Comparison of ENCODE assay signal across 8 cellular contexts in the genomic region with DNA sequence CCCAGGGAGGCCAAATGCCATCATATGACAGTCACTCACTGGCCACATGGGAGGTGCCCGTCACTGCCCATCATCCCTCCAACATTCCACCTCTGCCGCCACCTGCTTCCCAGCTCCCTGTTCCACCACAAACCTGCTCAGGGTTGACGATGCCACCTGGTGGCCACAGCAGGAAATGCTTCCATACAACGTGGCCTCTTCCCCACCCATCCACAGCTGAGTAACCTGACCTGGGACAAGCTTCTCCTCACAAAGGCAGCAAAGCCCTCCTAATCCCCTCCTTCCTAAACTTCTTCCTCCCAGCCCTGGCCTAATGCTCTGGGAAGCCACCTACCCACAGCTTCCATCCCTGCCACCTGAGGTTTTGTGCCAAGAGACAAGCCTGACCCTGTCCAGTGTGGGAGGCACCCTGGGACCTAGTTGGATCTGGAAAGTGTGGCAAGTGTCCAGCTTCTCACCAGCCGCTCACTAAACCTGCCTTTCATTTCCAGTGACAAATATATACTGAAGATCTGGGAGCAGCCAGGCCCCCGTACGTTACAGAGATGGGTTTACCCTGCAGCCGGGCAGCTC. TPM values are rescaled to one million over a fixed set of nuclear protein-coding genes. Genes with fewer than 3 reads are reported as not detected.
DNase-seq lines count a peak whose midpoint lies in the region; ATAC-seq, FAIRE-seq and TF ChIP-seq lines count a peak whose summit lies in the region.

No MANE protein-coding gene starts in this region.

- H3K4me3 Mint-ChIP-seq in endothelial cell (ENCODE audit: unreplicated experiment), result no peak overlapping the region

- H3K4me3 ChIP-seq in A549, result no peak overlapping the region
- H3K4me3 ChIP-seq in psoas muscle, result no peak overlapping the region

- ATAC-seq in A549 (peak in 1 of 2 experiments; percentile 60; a peak in 3 of 6 replicates), psoas muscle (no peak), GM19467 (IDR thresholded peaks at IDR 0.05; ENCODE audit: unreplicated experiment) (no peak), HG03175 (IDR thresholded peaks at IDR 0.05; ENCODE audit: unreplicated experiment) (no peak)

- peak; percentile 11 to 38; a peak in 1 of 5 replicates for TF ChIP-seq RAD21 in A549 (conservative IDR thresholded peaks at IDR 0.05 in 1 of 2, IDR thresholded peaks at IDR 0.05 in 1 of 2)

- POLR2A ChIA-PET in A549 (lab: Yijun Ruan, JAX), result interaction anchor here (0.8 kb wide), 1 partner anchor 38 kb away, joined by 4 read pairs; no protein-coding TSS in a partner anchor

- no peaks in the 10 kb centered on the region for H3K36me3 ChIP-seq in psoas muscle (ENCODE audit: insufficient read depth in 1 of 2, low read depth in 1 of 2)

- CTCF ChIA-PET in A549 (lab: Yijun Ruan, JAX), result interaction anchor here (0.9 to 4.0 kb wide), 12 partner anchors 8 to 173 kb away, joined by 3 to 23 read pairs (median 6); no protein-coding TSS in a partner anchor

- H3K4me1 ChIP-seq in A549, result peaks cover 20% of the 10 kb centered on the region
- peaks cover 9% of the 10 kb centered on the region for H3K4me1 ChIP-seq in psoas muscle

- no peaks in the 10 kb centered on the region for H3K4me1 Mint-ChIP-seq in endothelial cell (ENCODE audit: unreplicated experiment)

- intact Hi-C loops in psoas muscle (cut with DNase I), result no loop called here

- FAIRE-seq in A549 (lab: Jason Lieb, UNC), result no peak

- H3K27me3 ChIP-seq in psoas muscle (ENCODE audit: insufficient read depth in 3 of 3, low read length in 2 of 3), result peaks cover 0 to 39% (median 19%) of the 10 kb centered on the region in 3 donors

- TF ChIP-seq CTCF in A549 (IDR thresholded peaks at IDR 0.05) (peak; percentile 31), endothelial cell (IDR thresholded peaks at IDR 0.05; ENCODE audit: unreplicated experiment) (peak; percentile 82), psoas muscle (IDR thresholded peaks at IDR 0.05) (peak; percentile 31)

- H3K9me3 ChIP-seq in A549, result peaks cover 12% of the 10 kb centered on the region
- no peaks in the 10 kb centered on the region for H3K9me3 ChIP-seq in psoas muscle

- 66% methylated on average over 8 of the region's 8 CpGs for WGBS in A549 (ENCODE audit: missing lambda C conversion rate)
- WGBS in psoas muscle, 3 donors, result 62 to 67% (median 67%) methylated on average over 8 of the region's 8 CpGs

- H3K27ac ChIP-seq in A549, result peak overlapping the region; percentile 40 to 52; a peak in 3 of 6 replicates
- no peak overlapping the region for H3K27ac ChIP-seq in psoas muscle

- H3K27me3 Mint-ChIP-seq in endothelial cell (ENCODE audit: unreplicated experiment), result peaks cover 17% of the 10 kb centered on the region

- no peak for TF ChIP-seq EP300 in A549 (IDR thresholded peaks at IDR 0.05)

- no peak for TF ChIP-seq POLR2A in A549 (IDR thresholded peaks at IDR 0.05; ENCODE audit: low read length)

- H3K9me3 Mint-ChIP-seq in endothelial cell (ENCODE audit: unreplicated experiment), result no peaks in the 10 kb centered on the region

- no peak overlapping the region for H3K27ac Mint-ChIP-seq in endothelial cell (ENCODE audit: unreplicated experiment)

- peaks cover 7% of the 10 kb centered on the region for H3K36me3 Mint-ChIP-seq in endothelial cell (ENCODE audit: low read depth, unreplicated experiment)

- H3K4me2 ChIP-seq in A549, result peak overlapping the region; percentile 39; the same call in 1 of the 3 replicates

- DNase-seq in A549 (ENCODE audit: low read depth in 1 of 2, low spot score in 1 of 2), result peak; percentile 62 to 70
- peak; percentile 26 for DNase-seq in EL
- DNase-seq in OCI-M1 (lab: John Stamatoyannopoulos, UW), result peak; percentile 70
- peak; percentile 53 for DNase-seq in endothelial cell (ENCODE audit: low spot score)
- DNase-seq in psoas muscle, result no peak
- DNase-seq in OCI-M2 (lab: John Stamatoyannopoulos, UW; ENCODE audit: unreplicated experiment), result no peak

TF ChIP-seq in A549, 52 proteins besides CTCF, POLR2A, EP300 and RAD21:
- TF ChIP-seq RCOR1 (IDR thresholded peaks at IDR 0.05; ENCODE audit: low read depth, low read length) (no peak), ZC3H11A (IDR thresholded peaks at IDR 0.05) (no peak), MAFK (IDR thresholded peaks at IDR 0.05; ENCODE audit: partially characterized antibody) (no peak), CHD2 (IDR thresholded peaks at IDR 0.05; ENCODE audit: low read length, partially characterized antibody) (no peak), CEBPB (IDR thresholded peaks at IDR 0.05) (no peak), RARB (CRISPR knock-in tag; IDR thresholded peaks at IDR 0.05) (no peak), TFCP2L1 (CRISPR knock-in tag; IDR thresholded peaks at IDR 0.05) (no peak), FOXS1 (CRISPR knock-in tag; IDR thresholded peaks at IDR 0.05) (no peak), NR3C1 (IDR thresholded peaks at IDR 0.05) (no peak), SMC3 (IDR thresholded peaks at IDR 0.05) (peak; percentile 21; the same call in 1 of the 3 replicates)
- TF ChIP-seq, protein P1, sequence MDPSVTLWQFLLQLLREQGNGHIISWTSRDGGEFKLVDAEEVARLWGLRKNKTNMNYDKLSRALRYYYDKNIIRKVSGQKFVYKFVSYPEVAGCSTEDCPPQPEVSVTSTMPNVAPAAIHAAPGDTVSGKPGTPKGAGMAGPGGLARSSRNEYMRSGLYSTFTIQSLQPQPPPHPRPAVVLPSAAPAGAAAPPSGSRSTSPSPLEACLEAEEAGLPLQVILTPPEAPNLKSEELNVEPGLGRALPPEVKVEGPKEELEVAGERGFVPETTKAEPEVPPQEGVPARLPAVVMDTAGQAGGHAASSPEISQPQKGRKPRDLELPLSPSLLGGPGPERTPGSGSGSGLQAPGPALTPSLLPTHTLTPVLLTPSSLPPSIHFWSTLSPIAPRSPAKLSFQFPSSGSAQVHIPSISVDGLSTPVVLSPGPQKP (IDR thresholded peaks at IDR 0.05; ENCODE audit: low read depth, low read length), result no peak
- TF ChIP-seq, protein P2, sequence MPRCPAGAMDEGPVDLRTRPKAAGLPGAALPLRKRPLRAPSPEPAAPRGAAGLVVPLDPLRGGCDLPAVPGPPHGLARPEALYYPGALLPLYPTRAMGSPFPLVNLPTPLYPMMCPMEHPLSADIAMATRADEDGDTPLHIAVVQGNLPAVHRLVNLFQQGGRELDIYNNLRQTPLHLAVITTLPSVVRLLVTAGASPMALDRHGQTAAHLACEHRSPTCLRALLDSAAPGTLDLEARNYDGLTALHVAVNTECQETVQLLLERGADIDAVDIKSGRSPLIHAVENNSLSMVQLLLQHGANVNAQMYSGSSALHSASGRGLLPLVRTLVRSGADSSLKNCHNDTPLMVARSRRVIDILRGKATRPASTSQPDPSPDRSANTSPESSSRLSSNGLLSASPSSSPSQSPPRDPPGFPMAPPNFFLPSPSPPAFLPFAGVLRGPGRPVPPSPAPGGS (IDR thresholded peaks at IDR 0.05), result no peak
- TF ChIP-seq, protein P3, sequence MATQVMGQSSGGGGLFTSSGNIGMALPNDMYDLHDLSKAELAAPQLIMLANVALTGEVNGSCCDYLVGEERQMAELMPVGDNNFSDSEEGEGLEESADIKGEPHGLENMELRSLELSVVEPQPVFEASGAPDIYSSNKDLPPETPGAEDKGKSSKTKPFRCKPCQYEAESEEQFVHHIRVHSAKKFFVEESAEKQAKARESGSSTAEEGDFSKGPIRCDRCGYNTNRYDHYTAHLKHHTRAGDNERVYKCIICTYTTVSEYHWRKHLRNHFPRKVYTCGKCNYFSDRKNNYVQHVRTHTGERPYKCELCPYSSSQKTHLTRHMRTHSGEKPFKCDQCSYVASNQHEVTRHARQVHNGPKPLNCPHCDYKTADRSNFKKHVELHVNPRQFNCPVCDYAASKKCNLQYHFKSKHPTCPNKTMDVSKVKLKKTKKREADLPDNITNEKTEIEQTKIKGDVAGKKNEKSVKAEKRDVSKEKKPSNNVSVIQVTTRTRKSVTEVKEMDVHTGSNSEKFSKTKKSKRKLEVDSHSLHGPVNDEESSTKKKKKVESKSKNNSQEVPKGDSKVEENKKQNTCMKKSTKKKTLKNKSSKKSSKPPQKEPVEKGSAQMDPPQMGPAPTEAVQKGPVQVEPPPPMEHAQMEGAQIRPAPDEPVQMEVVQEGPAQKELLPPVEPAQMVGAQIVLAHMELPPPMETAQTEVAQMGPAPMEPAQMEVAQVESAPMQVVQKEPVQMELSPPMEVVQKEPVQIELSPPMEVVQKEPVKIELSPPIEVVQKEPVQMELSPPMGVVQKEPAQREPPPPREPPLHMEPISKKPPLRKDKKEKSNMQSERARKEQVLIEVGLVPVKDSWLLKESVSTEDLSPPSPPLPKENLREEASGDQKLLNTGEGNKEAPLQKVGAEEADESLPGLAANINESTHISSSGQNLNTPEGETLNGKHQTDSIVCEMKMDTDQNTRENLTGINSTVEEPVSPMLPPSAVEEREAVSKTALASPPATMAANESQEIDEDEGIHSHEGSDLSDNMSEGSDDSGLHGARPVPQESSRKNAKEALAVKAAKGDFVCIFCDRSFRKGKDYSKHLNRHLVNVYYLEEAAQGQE (IDR thresholded peaks at IDR 0.05), result no peak
- TF ChIP-seq, protein P4, sequence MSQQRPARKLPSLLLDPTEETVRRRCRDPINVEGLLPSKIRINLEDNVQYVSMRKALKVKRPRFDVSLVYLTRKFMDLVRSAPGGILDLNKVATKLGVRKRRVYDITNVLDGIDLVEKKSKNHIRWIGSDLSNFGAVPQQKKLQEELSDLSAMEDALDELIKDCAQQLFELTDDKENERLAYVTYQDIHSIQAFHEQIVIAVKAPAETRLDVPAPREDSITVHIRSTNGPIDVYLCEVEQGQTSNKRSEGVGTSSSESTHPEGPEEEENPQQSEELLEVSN (IDR thresholded peaks at IDR 0.05; ENCODE audit: borderline replicate concordance, low read depth), result no peak
- TF ChIP-seq, protein P5, sequence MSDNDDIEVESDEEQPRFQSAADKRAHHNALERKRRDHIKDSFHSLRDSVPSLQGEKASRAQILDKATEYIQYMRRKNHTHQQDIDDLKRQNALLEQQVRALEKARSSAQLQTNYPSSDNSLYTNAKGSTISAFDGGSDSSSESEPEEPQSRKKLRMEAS (IDR thresholded peaks at IDR 0.05), result peak; percentile 33; the same call in 1 of the 2 replicates

RNA-seq across cellular contexts. Expression of a gene that starts 4.3 kb away (rescaled TPM):
- polyA plus RNA-seq in A549 (2011; rRNA removed) (0.38 and 0.93 TPM in 2 replicates), A549 (2017; fragmentation: RNase III; extraction: RNeasy Plus Mini Kit Qiagen cat#74134 plus additional on column Dnase treatment) (1.1 to 2.3 TPM (median 1.6 TPM) in 3 replicates), psoas muscle (under 1 TPM; 0.04 to 0.39 (median 0.38) TPM)
- polyA plus RNA-seq in A549 (2012; cell fraction: cytosol; rRNA removed), result 1.2 and 1.9 TPM in 2 replicates
- 2.1 and 4.4 TPM in 2 replicates for polyA plus RNA-seq in A549 (2012; cell fraction: nucleus; rRNA removed)
- 0.39 and 0.91 TPM in 2 replicates for polyA minus RNA-seq in A549 (2011; rRNA and poly(A)+ RNA removed)
- total RNA-seq in endothelial cell (ENCODE audit: unreplicated experiment) (not detected), psoas muscle (under 1 TPM in 1 of 4 donors, not detected in 3; 0.11 TPM)

Comparison
In these comparisons a context has a peak if more than half of its experiments do, and no peak if none do; other contexts are left out.
1. DNase-seq: peak in A549 (2 of 2), EL (single experiment), OCI-M1 (single experiment) and endothelial cell (single experiment); none in psoas muscle (0 of 2) and OCI-M2 (single experiment).
2. CTCF ChIP-seq: peak in every context shown above with its lines; median percentile 82 in endothelial cell; 31 in A549; 31 in psoas muscle.